10 cellular contexts compared by ENCODE assay signal in genomic region chr16:79451196-79451816, GRCh38.
DNase-seq lines count a peak whose midpoint lies in the region; ATAC-seq, FAIRE-seq and TF ChIP-seq lines count a peak whose summit lies in the region.
"Had no signal": no experiment of that assay in that cellular context is flagged by ENCODE, and none has a peak within 500 bp of the region (broad histone marks: within the 10 kb centered on the region; RNA-seq: fewer than 3 reads in every experiment).

No MANE protein-coding gene starts in this region.

- in situ Hi-C loops in GM12878 (cut with MboI) = no loop called here

- H3F3A ChIP-seq in Loucy (ENCODE audit: low read depth) = no peaks in the 10 kb centered on the region

- intact Hi-C loops in GM12878 (cut with micrococcal nuclease; ENCODE audit: unreplicated experiment) = no loop called here

- H3K9me2 ChIP-seq in Loucy (replicated peaks; ENCODE audit: low read depth, low read length) = no peaks in the 10 kb centered on the region

- H3K4me1 ChIP-seq in Loucy (ENCODE audit: insufficient read depth, low read length, poor library complexity, severe bottlenecking) (peaks cover 14% of the 10 kb centered on the region), GM12878 (ENCODE audit: control insufficient read depth, insufficient read depth, low read length) (peaks cover 4% of the 10 kb centered on the region; the same call in 1 of the 2 replicates)

- no peak for TF ChIP-seq RAD21 in GM12878 (IDR thresholded peaks at IDR 0.05; ENCODE audit: insufficient read depth, low read depth, low read length)

- H2AFZ ChIP-seq in Loucy (ENCODE audit: low read length) = peak overlapping the region; percentile 41; the same call in 1 of the 2 replicates
- no peak overlapping the region for H2AFZ ChIP-seq in GM12878 (ENCODE audit: control insufficient read depth, low read depth, low read length)

- H3K9ac ChIP-seq in Loucy (ENCODE audit: low read depth, low read length, poor library complexity, severe bottlenecking) = no peak overlapping the region
- no peak overlapping the region for H3K9ac ChIP-seq in GM12878 (ENCODE audit: control insufficient read depth, insufficient read depth, low read length)

- POLR2A ChIA-PET in GM12878 (lab: Charles Lee) = interaction anchor here (0.6 kb wide), 1 partner anchor 63 kb away, joined by 4 read pairs; no protein-coding TSS in a partner anchor

- RAD21 ChIA-PET in GM12878 (lab: Charles Lee; ENCODE audit: unreplicated experiment) = no interaction called here

- H3K27me3 ChIP-seq in Loucy (ENCODE audit: insufficient read depth, low read length, poor library complexity, severe bottlenecking) (no peaks in the 10 kb centered on the region), GM12878 (replicated peaks in 1 of 2; ENCODE audit: control insufficient read depth in 2 of 2, insufficient read depth in 2 of 2, low read length in 1 of 2) (no peaks in the 10 kb centered on the region)

- WGBS in GM12878 (ENCODE audit: insufficient coverage, insufficient replicate concordance, low lambda C conversion rate, missing lambda C conversion rate) = 9% methylated on average over 4 of the region's 4 CpGs

- no peaks in the 10 kb centered on the region for H3K36me3 ChIP-seq in Loucy (ENCODE audit: insufficient read depth, low read length)
- H3K36me3 ChIP-seq in GM12878 (ENCODE audit: control insufficient read depth in 2 of 2, insufficient read depth in 2 of 2, low read length in 1 of 2) = no peaks in the 10 kb centered on the region

- no TSS peak for BruUV-seq in GM12878 (replicated peaks; lab: Mats Ljungman, UMichigan)

- no peak for TF ChIP-seq EP300 in GM12878 (IDR thresholded peaks at IDR 0.05; ENCODE audit: borderline replicate concordance in 1 of 2, control insufficient read depth in 1 of 2, low read depth in 2 of 2, low read length in 2 of 2)

- H3K79me2 ChIP-seq in Loucy (ENCODE audit: insufficient read depth, low read length) = no peaks in the 10 kb centered on the region
- no peaks in the 10 kb centered on the region for H3K79me2 ChIP-seq in GM12878 (ENCODE audit: control insufficient read depth, insufficient read depth, low read length)

- H3K4me2 ChIP-seq in Loucy (ENCODE audit: low read depth, low read length, poor library complexity, severe bottlenecking) (peak overlapping the region; percentile 28), GM12878 (ENCODE audit: control insufficient read depth, insufficient read depth) (no peak overlapping the region)

- H3K4me3 ChIP-seq in Loucy (ENCODE audit: low read length, poor library complexity, severe bottlenecking) (no peak overlapping the region), GM12878 (no peak overlapping the region)

- ATAC-seq in GM21515 (IDR thresholded peaks at IDR 0.05; ENCODE audit: unreplicated experiment) (peak; percentile 80), GM12878 (peak; percentile 37)

- DNase-seq in GF-D8 (lab: John Stamatoyannopoulos, UW) (peak; percentile 21), GM12878 (ENCODE audit: low read depth, low spot score) (peak; percentile 19), LoVo (ENCODE audit: low spot score) (no peak), NCI-H187 (lab: John Stamatoyannopoulos, UW) (no peak), NCI-H128 (lab: John Stamatoyannopoulos, UW; ENCODE audit: unreplicated experiment) (no peak)
- DNase-seq in stimulated activated CD4-positive, alpha-beta T cell treated with anti-CD3 and anti-CD28 coated beads, Interleukin-4, amount 100 ng/mL, for 1 hour = no peak
- DNase-seq: Calu3 had no signal

- TF ChIP-seq POLR2A in GM12878 (IDR thresholded peaks at IDR 0.05; ENCODE audit: low read depth, low read length) = no peak

- TF ChIP-seq CTCF in Loucy (conservative IDR thresholded peaks at IDR 0.05; ENCODE audit: low read length) (no peak), GM12878 (IDR thresholded peaks at IDR 0.05 in 2 of 3, conservative IDR thresholded peaks at IDR 0.05 in 1 of 3; ENCODE audit: control insufficient read depth in 2 of 3, extremely low read depth in 1 of 3, insufficient read depth in 1 of 3, low read depth in 3 of 3, low read length in 3 of 3) (no peak)

- peak; percentile 38 for FAIRE-seq in GM12878 (lab: Jason Lieb, UNC)
- FAIRE-seq: endothelial cell of umbilical vein had no signal

- CTCF ChIA-PET in GM12878 (lab: Yijun Ruan, JAX) = interaction anchor here (0.6 kb wide), 1 partner anchor 540 kb away, joined by 3 read pairs; no protein-coding TSS in a partner anchor

- SMC1A ChIA-PET in GM12878 (lab: Charles Lee; ENCODE audit: uncharacterized antibody, unreplicated experiment) = no interaction called here

- no peak overlapping the region for H3K27ac ChIP-seq in GM12878 (ENCODE audit: control insufficient read depth, insufficient read depth)

- H4K20me1 ChIP-seq in Loucy (ENCODE audit: insufficient read depth, low read length, poor library complexity, severe bottlenecking) (no peaks in the 10 kb centered on the region), GM12878 (ENCODE audit: control insufficient read depth, insufficient read depth) (no peaks in the 10 kb centered on the region)

- H3K9me3 ChIP-seq in Loucy (ENCODE audit: insufficient read depth, low read depth, low read length) (no peaks in the 10 kb centered on the region), GM12878 (replicated peaks; ENCODE audit: control insufficient read depth, insufficient read depth, low read length) (no peaks in the 10 kb centered on the region)

TF ChIP-seq in GM12878, 131 proteins besides CTCF, POLR2A, EP300 and RAD21 (continues in another document):
- TF ChIP-seq MAX (IDR thresholded peaks at IDR 0.05; ENCODE audit: low read depth, low read length) = no peak
- no peak for TF ChIP-seq POLR2AphosphoS2 (IDR thresholded peaks at IDR 0.05; ENCODE audit: low read depth, low read length)
- TF ChIP-seq SMARCA5 (IDR thresholded peaks at IDR 0.05) = no peak
- peak; percentile 83 for TF ChIP-seq SPI1 (IDR thresholded peaks at IDR 0.05; ENCODE audit: borderline replicate concordance, insufficient read depth, low read depth, low read length)
- no peak for TF ChIP-seq MTA3 (IDR thresholded peaks at IDR 0.05; ENCODE audit: borderline replicate concordance, low read length)
- TF ChIP-seq LARP7 (IDR thresholded peaks at IDR 0.05) = no peak
- peak; percentile 35; the same call in 1 of the 2 replicates for TF ChIP-seq RUNX3 (IDR thresholded peaks at IDR 0.05; ENCODE audit: low read length)
- TF ChIP-seq, protein P1, sequence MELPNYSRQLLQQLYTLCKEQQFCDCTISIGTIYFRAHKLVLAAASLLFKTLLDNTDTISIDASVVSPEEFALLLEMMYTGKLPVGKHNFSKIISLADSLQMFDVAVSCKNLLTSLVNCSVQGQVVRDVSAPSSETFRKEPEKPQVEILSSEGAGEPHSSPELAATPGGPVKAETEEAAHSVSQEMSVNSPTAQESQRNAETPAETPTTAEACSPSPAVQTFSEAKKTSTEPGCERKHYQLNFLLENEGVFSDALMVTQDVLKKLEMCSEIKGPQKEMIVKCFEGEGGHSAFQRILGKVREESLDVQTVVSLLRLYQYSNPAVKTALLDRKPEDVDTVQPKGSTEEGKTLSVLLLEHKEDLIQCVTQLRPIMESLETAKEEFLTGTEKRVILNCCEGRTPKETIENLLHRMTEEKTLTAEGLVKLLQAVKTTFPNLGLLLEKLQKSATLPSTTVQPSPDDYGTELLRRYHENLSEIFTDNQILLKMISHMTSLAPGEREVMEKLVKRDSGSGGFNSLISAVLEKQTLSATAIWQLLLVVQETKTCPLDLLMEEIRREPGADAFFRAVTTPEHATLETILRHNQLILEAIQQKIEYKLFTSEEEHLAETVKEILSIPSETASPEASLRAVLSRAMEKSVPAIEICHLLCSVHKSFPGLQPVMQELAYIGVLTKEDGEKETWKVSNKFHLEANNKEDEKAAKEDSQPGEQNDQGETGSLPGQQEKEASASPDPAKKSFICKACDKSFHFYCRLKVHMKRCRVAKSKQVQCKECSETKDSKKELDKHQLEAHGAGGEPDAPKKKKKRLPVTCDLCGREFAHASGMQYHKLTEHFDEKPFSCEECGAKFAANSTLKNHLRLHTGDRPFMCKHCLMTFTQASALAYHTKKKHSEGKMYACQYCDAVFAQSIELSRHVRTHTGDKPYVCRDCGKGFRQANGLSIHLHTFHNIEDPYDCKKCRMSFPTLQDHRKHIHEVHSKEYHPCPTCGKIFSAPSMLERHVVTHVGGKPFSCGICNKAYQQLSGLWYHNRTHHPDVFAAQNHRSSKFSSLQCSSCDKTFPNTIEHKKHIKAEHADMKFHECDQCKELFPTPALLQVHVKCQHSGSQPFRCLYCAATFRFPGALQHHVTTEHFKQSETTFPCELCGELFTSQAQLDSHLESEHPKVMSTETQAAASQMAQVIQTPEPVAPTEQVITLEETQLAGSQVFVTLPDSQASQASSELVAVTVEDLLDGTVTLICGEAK (IDR thresholded peaks at IDR 0.05; ENCODE audit: borderline replicate concordance) = no peak
- TF ChIP-seq STAT3 (IDR thresholded peaks at IDR 0.05; ENCODE audit: low read depth, low read length) = no peak
- no peak for TF ChIP-seq ESRRA (IDR thresholded peaks at IDR 0.05; ENCODE audit: low read length)
- TF ChIP-seq, protein P2, sequence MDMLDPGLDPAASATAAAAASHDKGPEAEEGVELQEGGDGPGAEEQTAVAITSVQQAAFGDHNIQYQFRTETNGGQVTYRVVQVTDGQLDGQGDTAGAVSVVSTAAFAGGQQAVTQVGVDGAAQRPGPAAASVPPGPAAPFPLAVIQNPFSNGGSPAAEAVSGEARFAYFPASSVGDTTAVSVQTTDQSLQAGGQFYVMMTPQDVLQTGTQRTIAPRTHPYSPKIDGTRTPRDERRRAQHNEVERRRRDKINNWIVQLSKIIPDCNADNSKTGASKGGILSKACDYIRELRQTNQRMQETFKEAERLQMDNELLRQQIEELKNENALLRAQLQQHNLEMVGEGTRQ (IDR thresholded peaks at IDR 0.05; ENCODE audit: borderline replicate concordance, low read depth, low read length) = no peak
- no peak for TF ChIP-seq ZNF24 (IDR thresholded peaks at IDR 0.05)
- no peak for TF ChIP-seq GATAD2B (conservative IDR thresholded peaks at IDR 0.05; ENCODE audit: low read depth)
- TF ChIP-seq POU2F2 (IDR thresholded peaks at IDR 0.05; ENCODE audit: borderline replicate concordance, low read depth, low read length) = no peak

Comparison
In these comparisons a context has a peak if more than half of its experiments do, and no peak if none do; other contexts are left out.
1. DNase-seq: peak in GF-D8 (single experiment) and GM12878 (single experiment); none in LoVo (single experiment), NCI-H187 (0 of 2), stimulated activated CD4-positive, alpha-beta T cell treated with anti-CD3 and anti-CD28 coated beads, Interleukin-4, amount 100 ng/mL, for 1 hour (single experiment) and NCI-H128 (single experiment).